Comparison of ENCODE assay signal across 9 cellular contexts in genomic region chr2:85308951-85309555, GRCh38. TPM values are rescaled to one million over a fixed set of nuclear protein-coding genes. Genes with fewer than 3 reads are reported as not detected.
DNase-seq lines count a peak whose midpoint lies in the region; ATAC-seq and TF ChIP-seq lines count a peak whose summit lies in the region.
"Had no signal": no experiment of that assay in that cellular context is flagged by ENCODE, and none has a peak within 500 bp of the region (broad histone marks: within the 10 kb centered on the region; RNA-seq: fewer than 3 reads in every experiment).

No MANE protein-coding gene starts in this region.

- H3K9me3 ChIP-seq in effector memory CD4-positive, alpha-beta T cell (ENCODE audit: control insufficient read depth, low read length) = no peaks in the 10 kb centered on the region
- H3K9me3 ChIP-seq in naive thymus-derived CD4-positive, alpha-beta T cell (ENCODE audit: control insufficient read depth in 2 of 3, low read length in 3 of 3) = no peaks in the 10 kb centered on the region

- H3K4me3 Mint-ChIP-seq in T-helper 2 cell treated with Interferon-gamma antibody and Interleukin-4, amounts not matched to agents 5 μg/mL and 100 μg/mL, for 36 hours = peak overlapping the region; percentile 45
- H3K4me3 Mint-ChIP-seq in naive thymus-derived CD4-positive, alpha-beta T cell = peak overlapping the region; percentile 23 to 93 (median 86)

- no peaks in the 10 kb centered on the region for H3K36me3 ChIP-seq in effector memory CD4-positive, alpha-beta T cell (ENCODE audit: control insufficient read depth, insufficient read depth, low read length)
- H3K36me3 ChIP-seq in naive thymus-derived CD4-positive, alpha-beta T cell (ENCODE audit: control insufficient read depth in 2 of 3, insufficient read depth in 3 of 3, low read length in 3 of 3) = peaks cover 0 to 6% (median 0%) of the 10 kb centered on the region in 3 experiments

- H3K27me3 ChIP-seq in effector memory CD4-positive, alpha-beta T cell (replicated peaks; ENCODE audit: control insufficient read depth, insufficient read depth, low read length, poor library complexity, severe bottlenecking) = no peaks in the 10 kb centered on the region
- H3K27me3 ChIP-seq in naive thymus-derived CD4-positive, alpha-beta T cell (ENCODE audit: control insufficient read depth in 2 of 2, insufficient read depth in 2 of 2, low read length in 2 of 2) = no peaks in the 10 kb centered on the region

- no peak for DNase-seq in T-helper 2 cell treated with Interferon-gamma antibody and Interleukin-4, amounts not matched to agents 5 μg/mL and 100 μg/mL, for 36 hours (ENCODE audit: low spot score)
- DNase-seq in T-helper 2 cell = no peak
- peak; percentile 88 to 94 for DNase-seq in NCI-H524 (lab: John Stamatoyannopoulos, UW)
- DNase-seq in effector memory CD4-positive, alpha-beta T cell = no peak
- DNase-seq in naive thymus-derived CD4-positive, alpha-beta T cell = peak in 2 of 9 donors; percentile 16 to 18
- no peak for DNase-seq in HEK293T (ENCODE audit: extremely low spot score)
- DNase-seq: DND-41 had no signal

- H3K4me1 ChIP-seq in effector memory CD4-positive, alpha-beta T cell (ENCODE audit: control insufficient read depth, insufficient read depth, low read length, poor library complexity, severe bottlenecking) = peaks cover 21% of the 10 kb centered on the region
- H3K4me1 ChIP-seq in naive thymus-derived CD4-positive, alpha-beta T cell (ENCODE audit: control insufficient read depth in 2 of 2, insufficient read depth in 2 of 2, low read length in 2 of 2) = peaks cover 11 to 31% of the 10 kb centered on the region in 2 donors

- intact Hi-C loops in naive thymus-derived CD4-positive, alpha-beta T cell (cut with micrococcal nuclease) = loop anchor here (1.0 to 5.0 kb wide), 2 partner anchors 45 to 243 kb away; partner anchors contain the start of genes ELMOD3 (in 1 of the 2) and RETSAT (in 1 of the 2)

- H3K4me3 ChIP-seq in effector memory CD4-positive, alpha-beta T cell (ENCODE audit: insufficient read depth, low read depth, low read length, poor library complexity, severe bottlenecking) = peak overlapping the region; percentile 50
- H3K4me3 ChIP-seq in naive thymus-derived CD4-positive, alpha-beta T cell (ENCODE audit: low read length) = peak overlapping the region; percentile 57

- peak overlapping the region; percentile 39 for H3K27ac Mint-ChIP-seq in T-helper 2 cell treated with Interferon-gamma antibody and Interleukin-4, amounts not matched to agents 5 μg/mL and 100 μg/mL, for 36 hours
- H3K27ac Mint-ChIP-seq in naive thymus-derived CD4-positive, alpha-beta T cell = peak overlapping the region; percentile 43 to 98 (median 95)

- H3K4me1 Mint-ChIP-seq in T-helper 2 cell treated with Interferon-gamma antibody and Interleukin-4, amounts not matched to agents 5 μg/mL and 100 μg/mL, for 36 hours (ENCODE audit: low read depth) = peaks cover 21% of the 10 kb centered on the region
- peaks cover 26 to 56% (median 48%) of the 10 kb centered on the region in 7 donors for H3K4me1 Mint-ChIP-seq in naive thymus-derived CD4-positive, alpha-beta T cell

- CTCF ChIA-PET in naive thymus-derived CD4-positive, alpha-beta T cell (lab: Charles Lee) = interaction anchor here (1.4 to 2.1 kb wide), 5 partner anchors 8 to 18 kb away, joined by 4 to 9 read pairs (median 7); no protein-coding TSS in a partner anchor
- CTCF ChIA-PET in HEK293T (lab: Yijun Ruan, JAX) = interaction anchor here (1.2 kb wide), 1 partner anchor 9 kb away, joined by 5 read pairs; no protein-coding TSS in a partner anchor

- POLR2A ChIA-PET in naive thymus-derived CD4-positive, alpha-beta T cell (lab: Charles Lee) = interaction anchor here (0.6 to 9.5 kb wide), 7 partner anchors 8 to 1253 kb away, joined by 3 to 220 read pairs (median 7); partner anchors contain the start of genes ELMOD3, MAT2A, RETSAT and TGOLN2
- POLR2A ChIA-PET in HEK293T (lab: Yijun Ruan, JAX) = interaction anchor here (0.6 to 0.9 kb wide), 2 partner anchors 10 to 46 kb away, joined by 3 read pairs; partner anchors contain the start of genes ELMOD3 and RETSAT

- H3K36me3 Mint-ChIP-seq in T-helper 2 cell treated with Interferon-gamma antibody and Interleukin-4, amounts not matched to agents 5 μg/mL and 100 μg/mL, for 36 hours (ENCODE audit: low read depth) = peaks cover 22% of the 10 kb centered on the region
- H3K36me3 Mint-ChIP-seq in naive thymus-derived CD4-positive, alpha-beta T cell = peaks cover 0 to 17% (median 0%) of the 10 kb centered on the region in 5 donors

- peak overlapping the region; percentile 58 for H3K27ac ChIP-seq in effector memory CD4-positive, alpha-beta T cell (ENCODE audit: insufficient read depth, low read length, poor library complexity, severe bottlenecking)
- H3K27ac ChIP-seq in naive thymus-derived CD4-positive, alpha-beta T cell (ENCODE audit: low read depth, low read length) = peak overlapping the region; percentile 67

- H3K27me3 Mint-ChIP-seq in T-helper 2 cell treated with Interferon-gamma antibody and Interleukin-4, amounts not matched to agents 5 μg/mL and 100 μg/mL, for 36 hours (ENCODE audit: low read depth) = peaks cover 5% of the 10 kb centered on the region
- peaks cover 0 to 7% (median 0%) of the 10 kb centered on the region in 5 donors for H3K27me3 Mint-ChIP-seq in naive thymus-derived CD4-positive, alpha-beta T cell

- H3K9me3 Mint-ChIP-seq in T-helper 2 cell treated with Interferon-gamma antibody and Interleukin-4, amounts not matched to agents 5 μg/mL and 100 μg/mL, for 36 hours = no peaks in the 10 kb centered on the region
- peaks cover 0 to 2% (median 0%) of the 10 kb centered on the region in 11 donors for H3K9me3 Mint-ChIP-seq in naive thymus-derived CD4-positive, alpha-beta T cell

- peak; percentile 8 for ATAC-seq in naive thymus-derived CD4-positive, alpha-beta T cell
- ATAC-seq in HG03469 (IDR thresholded peaks at IDR 0.05; ENCODE audit: unreplicated experiment) (no peak), HG02642 (IDR thresholded peaks at IDR 0.05; ENCODE audit: poor library complexity, unreplicated experiment) (no peak)

TF ChIP-seq in HEK293T, 16 proteins besides CTCF, POLR2A, EP300 and RAD21:
- TF ChIP-seq LEF1 (IDR thresholded peaks at IDR 0.05; ENCODE audit: borderline replicate concordance) (no peak), FOXA1 (IDR thresholded peaks at IDR 0.05) (no peak), SP1 (IDR thresholded peaks at IDR 0.05) (no peak), HDGF (IDR thresholded peaks at IDR 0.05; ENCODE audit: borderline replicate concordance) (no peak), ELF4 (IDR thresholded peaks at IDR 0.05) (no peak), ARNT (IDR thresholded peaks at IDR 0.05) (no peak), SUZ12 (IDR thresholded peaks at IDR 0.05) (no peak), CTBP1 (IDR thresholded peaks at IDR 0.05; ENCODE audit: borderline replicate concordance) (no peak), FOXK2 (IDR thresholded peaks at IDR 0.05) (no peak), TARDBP (IDR thresholded peaks at IDR 0.05) (no peak), BHLHE40 (IDR thresholded peaks at IDR 0.05; ENCODE audit: borderline replicate concordance) (no peak), NFRKB (IDR thresholded peaks at IDR 0.05) (no peak), L3MBTL2 (conservative IDR thresholded peaks at IDR 0.05) (no peak), ZNF384 (IDR thresholded peaks at IDR 0.05) (no peak), FOXM1 (IDR thresholded peaks at IDR 0.05; ENCODE audit: borderline replicate concordance) (no peak)

RNA-seq across cellular contexts. Expression of gene TGOLN2, which starts 18.7 kb away (rescaled TPM):
- total RNA-seq in naive thymus-derived CD4-positive, alpha-beta T cell = 100 to 1,000 TPM; 144 to 200 (median 178) TPM
- polyA plus RNA-seq in naive thymus-derived CD4-positive, alpha-beta T cell = 100 to 1,000 TPM in 1 of 2 donors, 10 to 100 TPM in 1; 75.7 to 107 TPM

RNA-seq across cellular contexts. Expression of gene RETSAT, which starts 45.3 kb away (rescaled TPM):
- total RNA-seq in naive thymus-derived CD4-positive, alpha-beta T cell = 10 to 100 TPM; 18.5 to 30.5 (median 20.2) TPM
- 10 to 100 TPM in 1 of 2 donors, 1 to 10 TPM in 1; 8.9 to 14.5 TPM for polyA plus RNA-seq in naive thymus-derived CD4-positive, alpha-beta T cell

RNA-seq across cellular contexts. Expression of gene ELMOD3, which starts 45.5 kb away (rescaled TPM):
- total RNA-seq in naive thymus-derived CD4-positive, alpha-beta T cell = 10 to 100 TPM; 20.2 to 33.3 (median 21.7) TPM
- polyA plus RNA-seq in naive thymus-derived CD4-positive, alpha-beta T cell = 10 to 100 TPM in 1 of 2 donors, 1 to 10 TPM in 1; 9.4 to 13.3 TPM

Comparison
In these comparisons a context has a peak if more than half of its experiments do, and no peak if none do; other contexts are left out.
1. DNase-seq: peak in NCI-H524 (2 of 2); none in T-helper 2 cell treated with Interferon-gamma antibody and Interleukin-4, amounts not matched to agents 5 μg/mL and 100 μg/mL, for 36 hours (single experiment), T-helper 2 cell (0 of 5), effector memory CD4-positive, alpha-beta T cell (0 of 3) and HEK293T (single experiment).